28 cellular contexts compared by ENCODE assay signal in the genomic region with DNA sequence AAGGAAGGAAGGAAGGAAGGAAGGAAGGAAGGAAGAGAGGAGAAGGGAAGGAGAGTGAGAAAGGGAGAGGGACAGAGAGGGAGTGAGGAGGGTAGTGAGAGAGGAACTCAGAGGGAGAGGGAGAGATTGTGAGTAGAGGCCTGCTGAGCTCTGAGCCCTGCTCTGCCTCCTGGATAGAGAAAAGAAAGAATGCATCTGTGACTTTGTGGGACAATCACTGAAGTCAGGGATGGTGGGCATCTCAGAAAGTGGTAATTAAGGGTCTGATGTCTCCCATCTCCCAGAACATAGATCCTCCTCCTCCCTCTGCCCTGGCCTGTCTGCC.
DNase-seq lines count a peak whose midpoint lies in the region; ATAC-seq and TF ChIP-seq lines count a peak whose summit lies in the region.
"Had no signal": no experiment of that assay in that cellular context is flagged by ENCODE, and none has a peak within 500 bp of the region (broad histone marks: within the 10 kb centered on the region; RNA-seq: fewer than 3 reads in every experiment).

No MANE protein-coding gene starts in this region.

- H3K27ac ChIP-seq in GM23338 (ENCODE audit: low read depth) (no peak overlapping the region), trophoblast cell (ENCODE audit: low read depth, low read length) (no peak overlapping the region), RWPE1 (no peak overlapping the region)
- H3K27ac ChIP-seq: Peyer's patch had no signal

- no peak overlapping the region for H3K23ac ChIP-seq in trophoblast cell (ENCODE audit: low read length)

- no peaks in the 10 kb centered on the region for H3K9me2 ChIP-seq in GM23338 (ENCODE audit: insufficient read depth)

- H2AFZ ChIP-seq in GM23338: no peak overlapping the region
- H2AFZ ChIP-seq in trophoblast cell (ENCODE audit: insufficient read depth, low read length, poor library complexity): no peak overlapping the region

- H3K9ac ChIP-seq in trophoblast cell (ENCODE audit: low read length): no peak overlapping the region

- peak; percentile 66 for ATAC-seq in GM23338
- ATAC-seq: GM12878, HCT116, SK-N-SH treated with all-trans-retinoic acid at 6 μM for 48 hours had no signal

- H3K14ac ChIP-seq in trophoblast cell (ENCODE audit: low read length): peak overlapping the region; percentile 2

- no TSS peak for BruUV-seq in MCF 10A (replicated peaks; lab: Mats Ljungman, UMichigan)

- peak overlapping the region; percentile 21 for H2BK120ac ChIP-seq in trophoblast cell (ENCODE audit: insufficient read depth, low read length, poor library complexity)

- H3K4me3 ChIP-seq in GM23338: no peak overlapping the region
- H3K4me3 ChIP-seq in trophoblast cell (ENCODE audit: low read depth, low read length): no peak overlapping the region
- H3K4me3 ChIP-seq in foreskin fibroblast (ENCODE audit: low read depth in 1 of 2, low read length in 2 of 2): no peak overlapping the region
- H3K4me3 ChIP-seq: GM12878, Peyer's patch had no signal

- no peaks in the 10 kb centered on the region; the same call in 1 of the 2 replicates for H3K4me1 ChIP-seq in GM23338 (ENCODE audit: insufficient read depth)
- peaks cover 6% of the 10 kb centered on the region in 2 experiments for H3K4me1 ChIP-seq in trophoblast cell (ENCODE audit: control insufficient read depth in 1 of 2, insufficient read depth in 2 of 2, low read length in 2 of 2)
- H3K4me1 ChIP-seq: Peyer's patch had no signal

- H3K4me2 ChIP-seq in GM23338 (no peak overlapping the region), trophoblast cell (ENCODE audit: low read length) (no peak overlapping the region)

- no peak overlapping the region for H3K18ac ChIP-seq in trophoblast cell (ENCODE audit: low read length)

- no peaks in the 10 kb centered on the region for H3F3A ChIP-seq in GM23338 (replicated peaks; ENCODE audit: low read depth)

- H3K27me3 ChIP-seq in GM23338 (ENCODE audit: insufficient read depth) (no peaks in the 10 kb centered on the region), trophoblast cell (ENCODE audit: insufficient read depth, low read length) (no peaks in the 10 kb centered on the region)
- H3K27me3 ChIP-seq: Peyer's patch had no signal

- no peak for DNase-seq in GM23338 (ENCODE audit: low spot score)
- no peak for DNase-seq in MCF 10A (ENCODE audit: unreplicated experiment)
- DNase-seq in iPS-NIHi7 (ENCODE audit: extremely low spot score): peak; percentile 28
- no peak for DNase-seq in trophoblast cell
- no peak for DNase-seq in NCI-H2196 (lab: John Stamatoyannopoulos, UW; ENCODE audit: unreplicated experiment)
- DNase-seq in RWPE1 (ENCODE audit: low spot score): no peak
- DNase-seq in activated T-cell treated with anti-CD3 and anti-CD28 coated beads, Interleukin-2, amount 50 U/mL, for 24 hours: no peak
- no peak for DNase-seq in foreskin fibroblast
- DNase-seq: C1 segment of cervical spinal cord; CD4-positive, alpha-beta memory T cell; COR-L47; GDM1; GOT3; KBM-7; MM.1S; NCI-H1048; NCI-H1417; NCI-H1694; NCI-H2029 treated with DMSO at 0.1 percent for 48 hours; NCI-H2227 treated with DMSO at 0.1 percent for 48 hours; NCI-H510A; NCI-H69; OCI-M1; Peyer's patch; SIG-M5 had no signal

- peak overlapping the region; percentile 12 for H2BK12ac ChIP-seq in trophoblast cell (ENCODE audit: low read length)

- POLR2A ChIA-PET in MCF 10A (lab: Yijun Ruan, JAX): interaction anchor here (0.8 to 5.4 kb wide), 2 partner anchors 17 to 300 kb away, joined by 3 to 29 read pairs; a partner anchor contains a TSS
- POLR2A ChIA-PET in RWPE1 (lab: Yijun Ruan, JAX; ENCODE audit: low non-redundant PET): no interaction called here

- no peaks in the 10 kb centered on the region for H3K36me3 ChIP-seq in GM23338 (ENCODE audit: insufficient read depth)
- no peaks in the 10 kb centered on the region for H3K36me3 ChIP-seq in trophoblast cell (ENCODE audit: control insufficient read depth in 1 of 2, insufficient read depth in 2 of 2, low read length in 2 of 2)
- H3K36me3 ChIP-seq: Peyer's patch had no signal

- no peaks in the 10 kb centered on the region; the same call in 2 of the 3 replicates for H3K36me3 Mint-ChIP-seq in GM23338 (ENCODE audit: low read depth)
- H3K36me3 Mint-ChIP-seq in MCF 10A (ENCODE audit: insufficient read depth, unreplicated experiment): no peaks in the 10 kb centered on the region
- no peaks in the 10 kb centered on the region for H3K36me3 Mint-ChIP-seq in activated T-cell treated with anti-CD3 and anti-CD28 coated beads, Interleukin-2, amount 50 U/mL, for 24 hours (ENCODE audit: low read depth)
- H3K36me3 Mint-ChIP-seq: CD4-positive, alpha-beta memory T cell had no signal

- H3K4me1 Mint-ChIP-seq in GM23338 (peaks cover 26% of the 10 kb centered on the region), MCF 10A (ENCODE audit: insufficient read depth, unreplicated experiment) (peaks cover 37% of the 10 kb centered on the region)
- H3K4me1 Mint-ChIP-seq in activated T-cell treated with anti-CD3 and anti-CD28 coated beads, Interleukin-2, amount 50 U/mL, for 24 hours (ENCODE audit: low read depth): no peaks in the 10 kb centered on the region

- TF ChIP-seq CTCF in GM23338 (conservative IDR thresholded peaks at IDR 0.05; ENCODE audit: low read depth in 2 of 2) (no peak), MCF 10A (IDR thresholded peaks at IDR 0.05; ENCODE audit: unreplicated experiment) (no peak), RWPE1 (conservative IDR thresholded peaks at IDR 0.05; ENCODE audit: low read depth) (no peak), foreskin fibroblast (IDR thresholded peaks at IDR 0.05; ENCODE audit: low read depth, low read length) (no peak)

- peak overlapping the region; percentile 30 for H4K91ac ChIP-seq in trophoblast cell (ENCODE audit: low read depth, low read length)

- H2AK5ac ChIP-seq in trophoblast cell (ENCODE audit: low read length): no peak overlapping the region

- H3K27me3 Mint-ChIP-seq in GM23338 (ENCODE audit: insufficient read depth, low read depth, poor library complexity) (peaks cover 2% of the 10 kb centered on the region), MCF 10A (ENCODE audit: insufficient read depth, unreplicated experiment) (no peaks in the 10 kb centered on the region)
- peaks cover 23% of the 10 kb centered on the region for H3K27me3 Mint-ChIP-seq in activated T-cell treated with anti-CD3 and anti-CD28 coated beads, Interleukin-2, amount 50 U/mL, for 24 hours

- H4K12ac ChIP-seq in trophoblast cell (ENCODE audit: low read depth, low read length): no peak overlapping the region

- no peaks in the 10 kb centered on the region for H3K9me3 Mint-ChIP-seq in GM23338
- no peaks in the 10 kb centered on the region for H3K9me3 Mint-ChIP-seq in MCF 10A (ENCODE audit: unreplicated experiment)
- H3K9me3 Mint-ChIP-seq in activated T-cell treated with anti-CD3 and anti-CD28 coated beads, Interleukin-2, amount 50 U/mL, for 24 hours: no peaks in the 10 kb centered on the region
- H3K9me3 Mint-ChIP-seq: CD4-positive, alpha-beta memory T cell had no signal

- intact Hi-C loops in MCF 10A (cut with micrococcal nuclease): no loop called here

- H4K20me1 ChIP-seq in GM23338 (replicated peaks; ENCODE audit: insufficient read depth): no peaks in the 10 kb centered on the region

- peak overlapping the region; percentile 3 for H2BK5ac ChIP-seq in trophoblast cell (ENCODE audit: low read depth, low read length, poor library complexity)

- peak overlapping the region; percentile 45 for H4K8ac ChIP-seq in trophoblast cell (ENCODE audit: low read depth, low read length)

- no peak overlapping the region for H3K4ac ChIP-seq in trophoblast cell (ENCODE audit: low read depth, low read length)

- H3K4me3 Mint-ChIP-seq in GM23338 (no peak overlapping the region), MCF 10A (ENCODE audit: unreplicated experiment) (no peak overlapping the region)
- H3K4me3 Mint-ChIP-seq in activated T-cell treated with anti-CD3 and anti-CD28 coated beads, Interleukin-2, amount 50 U/mL, for 24 hours: no peak overlapping the region
- H3K4me3 Mint-ChIP-seq: CD4-positive, alpha-beta memory T cell had no signal

- H3K27ac Mint-ChIP-seq in GM23338 (peak overlapping the region; percentile 45; the same call in 1 of the 2 replicates), MCF 10A (ENCODE audit: low read depth, unreplicated experiment) (peak overlapping the region; percentile 80)
- H3K27ac Mint-ChIP-seq in activated T-cell treated with anti-CD3 and anti-CD28 coated beads, Interleukin-2, amount 50 U/mL, for 24 hours: no peak overlapping the region

- H3K79me1 ChIP-seq in trophoblast cell (ENCODE audit: low read length): no peaks in the 10 kb centered on the region

- CTCF ChIA-PET in MCF 10A (lab: Yijun Ruan, JAX) (interaction anchor here (0.6 kb wide), 1 partner anchor 25 kb away, joined by 3 read pairs; no protein-coding TSS in a partner anchor), RWPE1 (lab: Yijun Ruan, JAX) (no interaction called here)

- no peaks in the 10 kb centered on the region for H3K9me3 ChIP-seq in trophoblast cell (ENCODE audit: insufficient read depth, low read depth, low read length)
- H3K9me3 ChIP-seq: Peyer's patch had no signal

- no peaks in the 10 kb centered on the region for H3K79me2 ChIP-seq in GM23338 (replicated peaks; ENCODE audit: insufficient read depth)
- H3K79me2 ChIP-seq in trophoblast cell (ENCODE audit: control insufficient read depth, insufficient read depth, low read length, poor library complexity): no peaks in the 10 kb centered on the region

TF ChIP-seq in GM23338, 12 proteins besides CTCF, POLR2A, EP300 and RAD21 (continues in another document):
- TF ChIP-seq EZH2phosphoT487 (IDR thresholded peaks at IDR 0.05; ENCODE audit: unreplicated experiment): no peak
- TF ChIP-seq ZNF114 (CRISPR knock-in tag; IDR thresholded peaks at IDR 0.05): no peak
- TF ChIP-seq STAT1 (IDR thresholded peaks at IDR 0.05; ENCODE audit: unreplicated experiment): no peak
- no peak for TF ChIP-seq POLR2AphosphoS5 (IDR thresholded peaks at IDR 0.05; ENCODE audit: low read depth)
- no peak for TF ChIP-seq ZNF331 (CRISPR knock-in tag; IDR thresholded peaks at IDR 0.05; ENCODE audit: low read depth)
